ENCODE assay signal across 24 cellular contexts in the genomic region with DNA sequence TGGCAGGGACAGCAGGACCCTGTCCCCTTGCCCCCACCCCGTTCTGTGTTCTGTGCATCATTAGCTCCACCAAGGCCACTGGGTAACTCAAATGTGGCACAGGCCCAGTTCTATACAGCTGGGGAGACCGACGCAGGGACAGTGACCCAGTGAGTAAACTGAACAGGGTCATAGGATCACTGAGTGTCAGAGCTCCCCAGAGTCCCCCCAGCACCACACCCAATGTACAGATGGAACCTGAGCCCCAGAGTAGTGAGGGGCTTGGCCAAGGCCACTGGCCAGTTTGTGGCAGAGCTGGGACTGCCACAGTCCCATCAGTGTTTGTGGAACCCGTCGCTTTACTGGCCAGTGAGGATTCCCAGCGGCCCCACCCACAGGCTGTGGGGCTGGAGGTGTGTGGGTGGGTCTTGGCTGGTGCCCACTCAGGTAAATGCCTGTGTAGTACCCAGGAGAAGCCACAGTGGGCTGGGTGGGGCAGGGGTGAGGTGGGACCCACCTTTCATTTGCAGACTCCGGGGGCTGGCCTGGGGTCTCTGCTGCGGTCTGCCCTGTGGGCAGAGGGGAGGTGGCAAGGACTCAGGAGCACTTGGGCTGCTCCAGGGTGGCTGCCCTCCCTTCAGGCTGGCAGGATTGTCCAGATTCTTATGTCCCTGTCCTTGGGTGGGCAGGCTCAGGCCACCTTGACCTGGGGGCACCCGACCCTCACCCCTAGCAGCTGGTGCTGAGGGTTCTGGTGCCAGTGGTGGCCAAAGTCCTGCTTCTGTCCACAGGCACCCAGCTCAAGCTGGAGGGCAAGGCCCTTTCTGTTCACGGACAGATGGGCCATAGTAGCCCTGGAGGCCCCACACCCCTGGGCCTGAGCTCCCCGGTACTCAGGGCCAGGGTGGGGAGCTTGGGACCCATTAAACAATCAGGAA.
"Had no signal": no experiment of that assay in that cellular context is flagged by ENCODE, and none has a peak within 500 bp of the region (broad histone marks: within the 10 kb centered on the region; RNA-seq: fewer than 3 reads in every experiment).

No MANE protein-coding gene starts in this region.

- DNase-seq: activated CD4-positive, alpha-beta memory T cell treated with anti-CD3 and anti-CD28 coated beads, Interleukin-2, amount 10 ng/mL, durations not matched to agents 7 days and 5 days; activated CD4-positive, alpha-beta T cell treated with anti-CD3 and anti-CD28 coated beads for 36 hours; activated CD4-positive, alpha-beta T cell treated with anti-CD3 and anti-CD28 coated beads, Interleukin-2, amount 50 U/mL, for 1 hour; activated CD8-positive, alpha-beta memory T cell treated with anti-CD3 and anti-CD28 coated beads, Interleukin-2, amount 50 U/mL, for 4 hours; activated naive CD4-positive, alpha-beta T cell treated with anti-CD3 and anti-CD28 coated beads, Interleukin-2, amount 50 U/mL, for 16 hours; activated T-cell treated with anti-CD3 and anti-CD28 coated beads, Interleukin-2, amount 50 U/mL, for 72 hours; amygdala; Kasumi-1; NCI-H1105 treated with DMSO at 0.1 percent for 48 hours; NCI-H1436 treated with DMSO at 0.1 percent for 48 hours; NCI-H187; NCI-H2081; NCI-H510A treated with DMSO at 0.1 percent for 48 hours; NK-92 treated with Interleukin-12 subunit alpha and Interleukin-12 subunit beta, amount 100 ng/mL, for 24 hours; OCI-M1; RPMI8226; SHP77; T-helper 17 cell; T-helper 9 cell had no signal

- FAIRE-seq: astrocyte had no signal

- H3K36me3 ChIP-seq: SJSA1 had no signal

- H3K27ac ChIP-seq: SJSA1 had no signal

- H3K36me3 Mint-ChIP-seq: brain had no signal

- H3K4me3 Mint-ChIP-seq: activated CD4-positive, alpha-beta memory T cell treated with anti-CD3 and anti-CD28 coated beads, Interleukin-2, amount 10 ng/mL, durations not matched to agents 7 days and 5 days; activated CD4-positive, alpha-beta T cell treated with anti-CD3 and anti-CD28 coated beads for 36 hours; activated T-cell treated with anti-CD3 and anti-CD28 coated beads, Interleukin-2, amount 50 U/mL, for 72 hours; brain; central memory CD8-positive, alpha-beta T cell; T-helper 17 cell had no signal

- H3K9me3 Mint-ChIP-seq: activated CD4-positive, alpha-beta memory T cell treated with anti-CD3 and anti-CD28 coated beads, Interleukin-2, amount 10 ng/mL, durations not matched to agents 7 days and 5 days; activated T-cell treated with anti-CD3 and anti-CD28 coated beads, Interleukin-2, amount 50 U/mL, for 72 hours; brain; central memory CD8-positive, alpha-beta T cell had no signal

- H3K27ac Mint-ChIP-seq: activated CD4-positive, alpha-beta memory T cell treated with anti-CD3 and anti-CD28 coated beads, Interleukin-2, amount 10 ng/mL, durations not matched to agents 7 days and 5 days; activated T-cell treated with anti-CD3 and anti-CD28 coated beads, Interleukin-2, amount 50 U/mL, for 72 hours; brain; T-helper 17 cell had no signal

- ATAC-seq: activated CD4-positive, alpha-beta T cell treated with anti-CD3 and anti-CD28 coated beads for 36 hours; activated T-cell treated with anti-CD3 and anti-CD28 coated beads, Interleukin-2, amount 50 U/mL, for 72 hours; Panc1; T-helper 17 cell had no signal

- H3K27me3 ChIP-seq: SJSA1 had no signal

- H3K27me3 Mint-ChIP-seq: activated CD4-positive, alpha-beta memory T cell treated with anti-CD3 and anti-CD28 coated beads, Interleukin-2, amount 10 ng/mL, durations not matched to agents 7 days and 5 days; activated CD4-positive, alpha-beta T cell treated with anti-CD3 and anti-CD28 coated beads for 36 hours; central memory CD8-positive, alpha-beta T cell; T-helper 17 cell had no signal

- H3K9me3 ChIP-seq: SJSA1 had no signal

- H3K4me3 ChIP-seq: SJSA1 had no signal
